Comparison of ENCODE assay signal across 16 cellular contexts in genomic region chr14:74507085-74507484, GRCh38.
"Had no signal": no experiment of that assay in that cellular context is flagged by ENCODE, and none has a peak within 500 bp of the region (broad histone marks: within the 10 kb centered on the region; RNA-seq: fewer than 3 reads in every experiment).

No MANE protein-coding gene starts in this region.

- H3K27ac ChIP-seq: neutrophil had no signal

- H3K27me3 ChIP-seq: neutrophil, upper lobe of left lung had no signal

- DNase-seq: activated CD4-positive, alpha-beta T cell treated with anti-CD3 and anti-CD28 coated beads for 1 hour; activated CD4-positive, alpha-beta T cell treated with anti-CD3 and anti-CD28 coated beads, Interleukin-2, amount 50 U/mL, for 48 hours; activated CD8-positive, alpha-beta memory T cell treated with anti-CD3 and anti-CD28 coated beads, Interleukin-2, amount 10 ng/mL, durations not matched to agents 7 days and 5 days; activated gamma-delta T cell; activated T-cell treated with anti-CD3 and anti-CD28 coated beads, Interleukin-2, amount 50 U/mL, for 24 hours; anterior cingulate cortex; effector memory CD8-positive, alpha-beta T cell; naive B cell; stimulated activated CD4-positive, alpha-beta T cell treated with anti-CD3 and anti-CD28 coated beads, Interleukin-12 subunit alpha, Interleukin-12 subunit beta, amount 100 ng/mL, for 4 hours; stimulated activated naive CD8-positive, alpha-beta T cell treated with anti-CD3 and anti-CD28 coated beads, Interleukin-15, Interleukin-2, amounts not matched to agents 100 U/mL and 50 U/mL, for 24 hours; T-helper 2 cell had no signal

- H3K27ac Mint-ChIP-seq: activated CD8-positive, alpha-beta memory T cell treated with anti-CD3 and anti-CD28 coated beads, Interleukin-2, amount 10 ng/mL, durations not matched to agents 7 days and 5 days; activated naive CD8-positive, alpha-beta T cell treated with anti-CD3 and anti-CD28 coated beads, Interleukin-2, amount 10 ng/mL, durations not matched to agents 7 days and 5 days; activated T-cell treated with anti-CD3 and anti-CD28 coated beads, Interleukin-2, amount 50 U/mL, for 24 hours; dendritic cell treated with granulocyte-macrophage colony-stimulating factor and Interleukin-4, amounts not matched to agents 40 ng/mL and 50 ng/mL, for 4 days had no signal

- H3K9me3 Mint-ChIP-seq: activated naive CD8-positive, alpha-beta T cell treated with anti-CD3 and anti-CD28 coated beads, Interleukin-2, amount 10 ng/mL, durations not matched to agents 7 days and 5 days; activated T-cell treated with anti-CD3 and anti-CD28 coated beads, Interleukin-2, amount 50 U/mL, for 24 hours; dendritic cell treated with granulocyte-macrophage colony-stimulating factor and Interleukin-4, amounts not matched to agents 40 ng/mL and 50 ng/mL, for 4 days; effector memory CD8-positive, alpha-beta T cell; naive B cell had no signal

- H3K4me3 ChIP-seq: lung, upper lobe of left lung had no signal

- H3K4me1 ChIP-seq: upper lobe of left lung had no signal

- H3K36me3 ChIP-seq: neutrophil had no signal

- H3K36me3 Mint-ChIP-seq: activated CD8-positive, alpha-beta memory T cell treated with anti-CD3 and anti-CD28 coated beads, Interleukin-2, amount 10 ng/mL, durations not matched to agents 7 days and 5 days; activated naive CD8-positive, alpha-beta T cell treated with anti-CD3 and anti-CD28 coated beads, Interleukin-2, amount 10 ng/mL, durations not matched to agents 7 days and 5 days; naive B cell had no signal

- H3K9me3 ChIP-seq: neutrophil, upper lobe of left lung had no signal

- H3K4me3 Mint-ChIP-seq: activated CD8-positive, alpha-beta memory T cell treated with anti-CD3 and anti-CD28 coated beads, Interleukin-2, amount 10 ng/mL, durations not matched to agents 7 days and 5 days; activated naive CD8-positive, alpha-beta T cell treated with anti-CD3 and anti-CD28 coated beads, Interleukin-2, amount 10 ng/mL, durations not matched to agents 7 days and 5 days; activated T-cell treated with anti-CD3 and anti-CD28 coated beads, Interleukin-2, amount 50 U/mL, for 24 hours; dendritic cell treated with granulocyte-macrophage colony-stimulating factor and Interleukin-4, amounts not matched to agents 40 ng/mL and 50 ng/mL, for 4 days; effector memory CD8-positive, alpha-beta T cell had no signal

- H3K4me1 Mint-ChIP-seq: activated CD8-positive, alpha-beta memory T cell treated with anti-CD3 and anti-CD28 coated beads, Interleukin-2, amount 10 ng/mL, durations not matched to agents 7 days and 5 days; activated naive CD8-positive, alpha-beta T cell treated with anti-CD3 and anti-CD28 coated beads, Interleukin-2, amount 10 ng/mL, durations not matched to agents 7 days and 5 days had no signal
